1 cellular context compared by ENCODE assay signal in the genomic region with DNA sequence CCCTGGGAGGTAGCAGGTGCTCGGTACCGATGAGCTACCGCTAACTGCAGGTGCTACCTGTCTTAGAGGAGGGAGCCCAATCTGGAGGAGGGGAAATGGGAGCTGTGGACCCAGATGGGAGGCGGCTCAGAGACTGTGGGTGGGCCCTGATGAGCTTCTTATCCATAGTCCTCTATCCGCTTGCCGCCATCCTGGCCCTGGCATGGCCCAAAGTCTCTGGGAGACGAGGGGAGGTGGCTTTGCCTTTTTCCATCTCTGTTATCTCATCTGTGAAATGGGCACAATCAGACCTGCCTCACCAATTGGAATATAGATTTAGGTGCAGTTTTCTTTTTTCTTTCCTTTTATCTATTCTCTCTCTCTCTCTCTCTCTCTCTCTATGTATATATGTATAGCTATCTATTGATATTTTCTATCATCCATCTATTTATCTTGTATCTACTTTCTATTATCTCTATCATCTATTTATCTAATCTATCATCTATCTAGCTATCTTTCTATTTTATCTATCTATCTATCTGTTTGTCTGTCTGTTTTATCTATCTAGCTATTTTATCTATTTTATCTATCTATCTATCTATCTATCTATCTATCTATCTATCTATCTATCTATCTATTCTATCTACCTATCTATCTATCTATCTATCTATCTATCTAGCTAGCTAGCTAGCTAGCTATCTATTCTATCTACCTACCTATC.
TF ChIP-seq lines count a peak whose summit lies in the region.

No MANE protein-coding gene starts in this region.

TF ChIP-seq in K562, 482 proteins besides CTCF, POLR2A, EP300 and RAD21 (continued from another document):
- TF ChIP-seq, protein P1, sequence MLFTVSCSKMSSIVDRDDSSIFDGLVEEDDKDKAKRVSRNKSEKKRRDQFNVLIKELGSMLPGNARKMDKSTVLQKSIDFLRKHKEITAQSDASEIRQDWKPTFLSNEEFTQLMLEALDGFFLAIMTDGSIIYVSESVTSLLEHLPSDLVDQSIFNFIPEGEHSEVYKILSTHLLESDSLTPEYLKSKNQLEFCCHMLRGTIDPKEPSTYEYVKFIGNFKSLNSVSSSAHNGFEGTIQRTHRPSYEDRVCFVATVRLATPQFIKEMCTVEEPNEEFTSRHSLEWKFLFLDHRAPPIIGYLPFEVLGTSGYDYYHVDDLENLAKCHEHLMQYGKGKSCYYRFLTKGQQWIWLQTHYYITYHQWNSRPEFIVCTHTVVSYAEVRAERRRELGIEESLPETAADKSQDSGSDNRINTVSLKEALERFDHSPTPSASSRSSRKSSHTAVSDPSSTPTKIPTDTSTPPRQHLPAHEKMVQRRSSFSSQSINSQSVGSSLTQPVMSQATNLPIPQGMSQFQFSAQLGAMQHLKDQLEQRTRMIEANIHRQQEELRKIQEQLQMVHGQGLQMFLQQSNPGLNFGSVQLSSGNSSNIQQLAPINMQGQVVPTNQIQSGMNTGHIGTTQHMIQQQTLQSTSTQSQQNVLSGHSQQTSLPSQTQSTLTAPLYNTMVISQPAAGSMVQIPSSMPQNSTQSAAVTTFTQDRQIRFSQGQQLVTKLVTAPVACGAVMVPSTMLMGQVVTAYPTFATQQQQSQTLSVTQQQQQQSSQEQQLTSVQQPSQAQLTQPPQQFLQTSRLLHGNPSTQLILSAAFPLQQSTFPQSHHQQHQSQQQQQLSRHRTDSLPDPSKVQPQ (CRISPR knock-in tag; IDR thresholded peaks at IDR 0.05; ENCODE audit: borderline replicate concordance) = no peak
- TF ChIP-seq NCOA4 (IDR thresholded peaks at IDR 0.05; ENCODE audit: partially characterized antibody) (no peak), MEF2D (tag; conservative IDR thresholded peaks at IDR 0.05; ENCODE audit: low read depth) (no peak), NCOA2 (IDR thresholded peaks at IDR 0.05; ENCODE audit: partially characterized antibody in 2 of 2) (no peak), ZNF324 (CRISPR knock-in tag; IDR thresholded peaks at IDR 0.05) (no peak)
- TF ChIP-seq, protein P2, sequence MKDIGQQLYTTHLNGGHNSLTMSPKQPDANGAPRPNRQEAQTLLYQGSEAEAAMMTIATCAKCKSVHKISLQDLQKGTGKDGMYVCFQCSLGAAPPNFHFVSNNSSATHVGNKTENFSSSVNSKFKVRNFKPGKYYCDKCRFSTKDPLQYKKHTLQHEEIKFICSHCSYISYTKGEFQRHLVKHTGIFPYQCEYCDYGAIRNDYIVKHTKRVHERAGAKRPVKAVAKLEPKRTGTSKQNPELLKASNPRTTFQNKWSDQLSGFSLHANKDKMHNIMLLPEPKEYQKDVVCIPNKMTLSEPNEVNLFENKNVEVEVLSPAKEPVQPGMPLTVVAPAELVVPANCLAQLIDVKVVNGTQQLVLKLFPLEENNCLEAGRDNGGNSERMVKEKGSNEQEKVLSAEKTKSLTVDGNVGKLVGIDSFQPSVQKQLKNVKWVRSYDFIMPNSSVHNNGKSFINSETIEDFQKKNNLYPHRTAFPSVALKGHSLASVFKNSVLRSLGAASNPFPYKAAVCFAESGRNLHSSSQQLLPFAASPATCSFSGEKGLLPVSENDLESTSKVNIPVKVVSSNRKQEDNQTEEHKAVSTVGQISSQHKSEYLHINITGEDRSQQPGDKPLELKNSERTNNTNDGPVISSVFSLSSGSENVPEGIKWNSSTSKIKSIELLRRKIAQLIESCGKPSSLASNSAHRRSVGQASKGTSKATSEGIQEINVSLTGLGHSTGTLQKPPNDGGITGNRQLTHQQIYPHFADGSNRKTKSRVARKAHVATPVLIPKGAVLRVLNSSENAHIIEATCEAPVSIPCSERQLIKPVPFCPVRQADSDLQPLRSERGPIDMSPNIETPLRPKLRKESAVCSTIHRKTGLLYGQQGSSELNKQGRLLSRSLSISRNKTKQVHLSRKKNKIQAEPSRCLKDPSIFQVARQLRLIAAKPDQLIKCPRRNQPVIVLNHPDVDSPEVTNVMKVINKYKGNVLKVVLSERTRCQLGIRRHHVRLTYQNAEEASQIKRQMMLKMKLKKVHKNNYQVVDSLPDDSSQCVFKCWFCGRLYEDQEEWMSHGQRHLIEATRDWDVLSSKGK (CRISPR knock-in tag; IDR thresholded peaks at IDR 0.05) = no peak
- TF ChIP-seq, protein P3, sequence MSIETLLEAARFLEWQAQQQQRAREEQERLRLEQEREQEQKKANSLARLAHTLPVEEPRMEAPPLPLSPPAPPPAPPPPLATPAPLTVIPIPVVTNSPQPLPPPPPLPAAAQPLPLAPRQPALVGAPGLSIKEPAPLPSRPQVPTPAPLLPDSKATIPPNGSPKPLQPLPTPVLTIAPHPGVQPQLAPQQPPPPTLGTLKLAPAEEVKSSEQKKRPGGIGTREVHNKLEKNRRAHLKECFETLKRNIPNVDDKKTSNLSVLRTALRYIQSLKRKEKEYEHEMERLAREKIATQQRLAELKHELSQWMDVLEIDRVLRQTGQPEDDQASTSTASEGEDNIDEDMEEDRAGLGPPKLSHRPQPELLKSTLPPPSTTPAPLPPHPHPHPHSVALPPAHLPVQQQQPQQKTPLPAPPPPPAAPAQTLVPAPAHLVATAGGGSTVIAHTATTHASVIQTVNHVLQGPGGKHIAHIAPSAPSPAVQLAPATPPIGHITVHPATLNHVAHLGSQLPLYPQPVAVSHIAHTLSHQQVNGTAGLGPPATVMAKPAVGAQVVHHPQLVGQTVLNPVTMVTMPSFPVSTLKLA (conservative IDR thresholded peaks at IDR 0.05) = no peak
TF ChIP-seq in K562: peak in this region for 14.
